8 cellular contexts compared by ENCODE assay signal in the genomic region with DNA sequence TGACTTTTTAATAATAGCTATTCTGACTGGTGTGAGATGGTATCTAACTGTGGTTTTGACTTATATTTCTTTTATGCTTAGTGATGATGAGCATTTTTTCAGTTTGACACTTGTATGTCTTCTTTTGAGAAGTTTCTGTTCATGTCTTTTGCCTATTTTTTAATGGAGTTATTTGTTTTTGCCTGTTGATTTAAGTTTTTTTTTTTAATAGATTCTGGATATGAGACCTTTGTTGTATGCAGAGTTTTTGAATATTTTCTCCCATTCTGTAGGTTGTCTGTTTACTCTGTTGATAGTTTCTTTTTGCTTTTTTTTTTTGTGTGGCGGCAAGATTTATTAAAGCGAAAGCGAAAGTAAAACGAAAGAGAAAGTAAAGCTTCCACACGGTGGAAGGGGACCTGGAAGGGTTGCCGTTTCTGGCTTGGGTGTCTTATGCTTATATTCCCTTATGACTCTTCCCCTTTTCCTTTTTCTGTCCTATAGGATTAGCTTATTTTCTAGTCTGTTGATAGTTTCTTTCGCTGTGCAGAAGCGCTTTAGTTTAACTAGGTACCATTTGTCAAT.
DNase-seq lines count a peak whose midpoint lies in the region; ATAC-seq and TF ChIP-seq lines count a peak whose summit lies in the region.

No MANE protein-coding gene starts in this region.

- no peaks in the 10 kb centered on the region for H3K9me3 Mint-ChIP-seq in activated CD4-positive, alpha-beta T cell treated with anti-CD3 and anti-CD28 coated beads, Interleukin-2, amount 10 ng/mL, durations not matched to agents 7 days and 5 days

- no peaks in the 10 kb centered on the region for H3K36me3 ChIP-seq in vagina

- H3K4me1 Mint-ChIP-seq in activated CD4-positive, alpha-beta T cell treated with anti-CD3 and anti-CD28 coated beads, Interleukin-2, amount 10 ng/mL, durations not matched to agents 7 days and 5 days, result peaks cover 22% of the 10 kb centered on the region

- no peak for TF ChIP-seq CTCF in vagina (IDR thresholded peaks at IDR 0.05)

- peaks cover 4% of the 10 kb centered on the region for H3K4me1 ChIP-seq in vagina

- H3K36me3 Mint-ChIP-seq in activated CD4-positive, alpha-beta T cell treated with anti-CD3 and anti-CD28 coated beads, Interleukin-2, amount 10 ng/mL, durations not matched to agents 7 days and 5 days (ENCODE audit: low read depth), result peaks cover 4% of the 10 kb centered on the region

- POLR2A ChIA-PET in activated CD4-positive, alpha-beta T cell treated with anti-CD3 and anti-CD28 coated beads, Interleukin-2, amount 10 ng/mL, durations not matched to agents 7 days and 5 days (lab: Charles Lee), result no interaction called here

- H3K9me3 ChIP-seq in vagina, result no peaks in the 10 kb centered on the region

- H3K27me3 ChIP-seq in vagina, result no peaks in the 10 kb centered on the region

- peak overlapping the region; percentile 94 for H3K27ac Mint-ChIP-seq in activated CD4-positive, alpha-beta T cell treated with anti-CD3 and anti-CD28 coated beads, Interleukin-2, amount 10 ng/mL, durations not matched to agents 7 days and 5 days

- no peak for ATAC-seq in HG02870 (IDR thresholded peaks at IDR 0.05; ENCODE audit: unreplicated experiment)

- peaks cover 2% of the 10 kb centered on the region for H3K27me3 Mint-ChIP-seq in activated CD4-positive, alpha-beta T cell treated with anti-CD3 and anti-CD28 coated beads, Interleukin-2, amount 10 ng/mL, durations not matched to agents 7 days and 5 days

- intact Hi-C loops in vagina (cut with DNase I), result no loop called here

- peak overlapping the region; percentile 32 to 39 for H3K4me3 ChIP-seq in vagina

- CTCF ChIA-PET in activated CD4-positive, alpha-beta T cell treated with anti-CD3 and anti-CD28 coated beads, Interleukin-2, amount 10 ng/mL, durations not matched to agents 7 days and 5 days (lab: Charles Lee), result interaction anchor here (0.6 to 1.8 kb wide), 7 partner anchors 12 to 1238 kb away, joined by 3 to 7 read pairs (median 3); a partner anchor contains a TSS

- no peak overlapping the region for H3K27ac ChIP-seq in vagina

- TF ChIP-seq POLR2A in vagina (IDR thresholded peaks at IDR 0.05), result no peak

- peak overlapping the region; percentile 80 for H3K4me3 Mint-ChIP-seq in activated CD4-positive, alpha-beta T cell treated with anti-CD3 and anti-CD28 coated beads, Interleukin-2, amount 10 ng/mL, durations not matched to agents 7 days and 5 days

- DNase-seq in stimulated activated CD4-positive, alpha-beta T cell treated with anti-CD3 and anti-CD28 coated beads, Interleukin-15, amount 100 ng/mL, for 24 hours, result peak; percentile 18
- DNase-seq in stimulated activated CD4-positive, alpha-beta T cell treated with anti-CD3 and anti-CD28 coated beads, Interleukin-12 subunit alpha, Interleukin-12 subunit beta, amount 100 ng/mL, for 4 hours, result no peak
- peak; percentile 40 for DNase-seq in activated CD4-positive, alpha-beta T cell treated with anti-CD3 and anti-CD28 coated beads, Interleukin-2, amount 10 ng/mL, durations not matched to agents 7 days and 5 days
- DNase-seq in kidney tubule cell (ENCODE audit: low spot score) (peak; percentile 13), vagina (ENCODE audit: extremely low spot score in 2 of 2) (no peak), SIG-M5 (lab: John Stamatoyannopoulos, UW) (no peak), hippocampal formation (lab: John Stamatoyannopoulos, UW) (no peak)

Comparison
In these comparisons a context has a peak if more than half of its experiments do, and no peak if none do; other contexts are left out.
1. DNase-seq: peak in stimulated activated CD4-positive, alpha-beta T cell treated with anti-CD3 and anti-CD28 coated beads, Interleukin-15, amount 100 ng/mL, for 24 hours (single experiment), activated CD4-positive, alpha-beta T cell treated with anti-CD3 and anti-CD28 coated beads, Interleukin-2, amount 10 ng/mL, durations not matched to agents 7 days and 5 days (single experiment) and kidney tubule cell (single experiment); none in stimulated activated CD4-positive, alpha-beta T cell treated with anti-CD3 and anti-CD28 coated beads, Interleukin-12 subunit alpha, Interleukin-12 subunit beta, amount 100 ng/mL, for 4 hours (single experiment), vagina (0 of 2), SIG-M5 (single experiment) and hippocampal formation (0 of 2).